Comparison of ENCODE assay signal across 9 cellular contexts in genomic region chr7:137996386-137996851, GRCh38. TPM values are rescaled to one million over a fixed set of nuclear protein-coding genes. Genes with fewer than 3 reads are reported as not detected.
DNase-seq lines count a peak whose midpoint lies in the region; ATAC-seq and TF ChIP-seq lines count a peak whose summit lies in the region.
"Had no signal": no experiment of that assay in that cellular context is flagged by ENCODE, and none has a peak within 500 bp of the region (broad histone marks: within the 10 kb centered on the region; RNA-seq: fewer than 3 reads in every experiment).

No MANE protein-coding gene starts in this region.

- no peaks in the 10 kb centered on the region for H3K27me3 Mint-ChIP-seq in activated T-helper 2 cell treated with anti-CD3 and anti-CD28 coated beads, Interferon-gamma antibody, Interleukin-2, Interleukin-4, amounts not matched to agents 10 μg/mL and 5 μg/mL and 100 μg/mL, durations not matched to agents 14 hours and 24 hours and 36 hours (ENCODE audit: low read depth)
- H3K27me3 Mint-ChIP-seq in immature natural killer cell (ENCODE audit: low read depth in 3 of 3) = peaks cover 0 to 6% (median 0%) of the 10 kb centered on the region in 3 donors

- TF ChIP-seq POLR2A in vagina (IDR thresholded peaks at IDR 0.05) = no peak

- H3K36me3 ChIP-seq in vagina = no peaks in the 10 kb centered on the region

- H3K4me1 ChIP-seq in vagina = peaks cover 79% of the 10 kb centered on the region

- no peaks in the 10 kb centered on the region for H3K9me3 ChIP-seq in vagina

- no peak overlapping the region for H3K4me3 Mint-ChIP-seq in activated T-helper 2 cell treated with anti-CD3 and anti-CD28 coated beads, Interferon-gamma antibody, Interleukin-2, Interleukin-4, amounts not matched to agents 10 μg/mL and 5 μg/mL and 100 μg/mL, durations not matched to agents 14 hours and 24 hours and 36 hours (ENCODE audit: low read depth)
- peak overlapping the region in 4 of 5 donors; percentile 2 to 60 (median 33) for H3K4me3 Mint-ChIP-seq in immature natural killer cell

- peak; percentile 74 for DNase-seq in Right ventricle myocardium inferior (ENCODE audit: missing footprints)
- DNase-seq in cardiac septum (ENCODE audit: low spot score) = no peak
- no peak for DNase-seq in activated T-helper 2 cell treated with anti-CD3 and anti-CD28 coated beads, Interferon-gamma antibody, Interleukin-2, Interleukin-4, amounts not matched to agents 10 μg/mL and 5 μg/mL and 100 μg/mL, durations not matched to agents 14 hours and 24 hours and 36 hours (ENCODE audit: low spot score)
- DNase-seq in immature natural killer cell = no peak
- no peak for DNase-seq in vagina (ENCODE audit: extremely low spot score in 2 of 2)
- DNase-seq in NCI-H1694 treated with DMSO at 0.1 percent for 48 hours (lab: John Stamatoyannopoulos, UW) = no peak
- DNase-seq in A172 (ENCODE audit: low spot score) = no peak
- no peak for DNase-seq in activated CD8-positive, alpha-beta memory T cell treated with anti-CD3 and anti-CD28 coated beads, Interleukin-2, amount 50 U/mL, for 4 hours

- H3K27me3 ChIP-seq in vagina = no peaks in the 10 kb centered on the region

- peak overlapping the region; percentile 2 for H3K27ac Mint-ChIP-seq in activated T-helper 2 cell treated with anti-CD3 and anti-CD28 coated beads, Interferon-gamma antibody, Interleukin-2, Interleukin-4, amounts not matched to agents 10 μg/mL and 5 μg/mL and 100 μg/mL, durations not matched to agents 14 hours and 24 hours and 36 hours
- peak overlapping the region; percentile 9 to 82 (median 29) for H3K27ac Mint-ChIP-seq in immature natural killer cell

- H3K4me1 Mint-ChIP-seq in activated T-helper 2 cell treated with anti-CD3 and anti-CD28 coated beads, Interferon-gamma antibody, Interleukin-2, Interleukin-4, amounts not matched to agents 10 μg/mL and 5 μg/mL and 100 μg/mL, durations not matched to agents 14 hours and 24 hours and 36 hours (ENCODE audit: low read depth) = peaks cover 63% of the 10 kb centered on the region
- H3K4me1 Mint-ChIP-seq in immature natural killer cell = peaks cover 63 to 78% of the 10 kb centered on the region in 2 donors

- ATAC-seq in Right ventricle myocardium inferior = peak; percentile 23

- intact Hi-C loops in Right ventricle myocardium inferior (cut with DNase I) (no loop called here), cardiac septum (cut with DNase I) (no loop called here), vagina (cut with DNase I) (no loop called here)
- intact Hi-C loops in activated T-helper 2 cell treated with anti-CD3 and anti-CD28 coated beads, Interferon-gamma antibody, Interleukin-2, Interleukin-4, amounts not matched to agents 10 μg/mL and 5 μg/mL and 100 μg/mL, durations not matched to agents 14 hours and 24 hours and 36 hours (cut with micrococcal nuclease) = no loop called here

- no peak for TF ChIP-seq CTCF in vagina (IDR thresholded peaks at IDR 0.05)

- H3K9me3 Mint-ChIP-seq in activated T-helper 2 cell treated with anti-CD3 and anti-CD28 coated beads, Interferon-gamma antibody, Interleukin-2, Interleukin-4, amounts not matched to agents 10 μg/mL and 5 μg/mL and 100 μg/mL, durations not matched to agents 14 hours and 24 hours and 36 hours = no peaks in the 10 kb centered on the region
- no peaks in the 10 kb centered on the region for H3K9me3 Mint-ChIP-seq in immature natural killer cell

- H3K4me3 ChIP-seq in vagina = no peak overlapping the region

- H3K27ac ChIP-seq in vagina = peak overlapping the region; percentile 38
- H3K27ac ChIP-seq: C4-2B had no signal

- H3K36me3 Mint-ChIP-seq in activated T-helper 2 cell treated with anti-CD3 and anti-CD28 coated beads, Interferon-gamma antibody, Interleukin-2, Interleukin-4, amounts not matched to agents 10 μg/mL and 5 μg/mL and 100 μg/mL, durations not matched to agents 14 hours and 24 hours and 36 hours (ENCODE audit: low read depth) = peaks cover 61% of the 10 kb centered on the region
- H3K36me3 Mint-ChIP-seq in immature natural killer cell = no peaks in the 10 kb centered on the region

RNA-seq across cellular contexts. Expression of gene CREB3L2, which starts 5.5 kb away (rescaled TPM):
- total RNA-seq in Right ventricle myocardium inferior (19.3 TPM), cardiac septum (30.1 TPM), vagina (28.7 TPM)
- total RNA-seq in activated T-helper 2 cell treated with anti-CD3 and anti-CD28 coated beads, Interferon-gamma antibody, Interleukin-2, Interleukin-4, amounts not matched to agents 10 μg/mL and 5 μg/mL and 100 μg/mL, durations not matched to agents 14 hours and 24 hours and 36 hours = 58.6 and 65.6 TPM in 2 replicates
- polyA plus RNA-seq in immature natural killer cell = 10 to 100 TPM; 10.8 to 21.6 (median 12.6) TPM
- total RNA-seq in A172 (2014; rRNA removed; shearing (Covaris generic)) = 3.9 and 5.5 TPM in 2 replicates
